In the genomic region with DNA sequence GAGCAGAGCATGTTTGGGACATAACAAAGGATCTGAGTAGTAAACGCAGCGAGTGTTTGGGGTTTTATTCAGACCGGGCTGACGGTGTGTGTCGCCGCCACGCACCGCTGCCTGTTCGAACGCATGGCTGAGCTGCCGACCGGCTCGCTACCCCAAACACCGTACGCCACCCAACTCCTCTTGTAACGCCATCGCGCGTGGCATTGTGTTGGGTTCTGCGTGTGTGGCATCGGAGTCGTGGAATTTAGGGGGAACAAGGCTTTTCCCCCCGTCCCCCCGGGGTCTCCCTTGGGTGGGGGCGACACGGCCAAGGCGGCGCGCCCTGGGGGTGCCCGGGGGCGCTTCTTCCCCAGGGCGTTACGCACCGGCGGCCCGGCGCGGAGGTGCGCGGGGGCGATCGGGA, we compare ENCODE assay signal across 9 cellular contexts. TPM values are rescaled to one million over a fixed set of nuclear protein-coding genes. Genes with fewer than 3 reads are reported as not detected.
DNase-seq lines count a peak whose midpoint lies in the region; TF ChIP-seq lines count a peak whose summit lies in the region.
"Had no signal": no experiment of that assay in that cellular context is flagged by ENCODE, and none has a peak within 500 bp of the region (broad histone marks: within the 10 kb centered on the region; RNA-seq: fewer than 3 reads in every experiment).

No MANE protein-coding gene starts in this region.

- H3K9me3 Mint-ChIP-seq in progenitor cell of endocrine pancreas (ENCODE audit: low read depth): no peaks in the 10 kb centered on the region

- peak overlapping the region; percentile 97 for H3K4me2 ChIP-seq in SU-DHL-6 (ENCODE audit: low read depth, low read length, poor library complexity, severe bottlenecking)

- H3K36me3 Mint-ChIP-seq in progenitor cell of endocrine pancreas (ENCODE audit: insufficient read depth): no peaks in the 10 kb centered on the region

- H3K9me3 ChIP-seq in SU-DHL-6 (ENCODE audit: insufficient read depth, low read length): no peaks in the 10 kb centered on the region

- H3K4me3 ChIP-seq in HFF-Myc (replicated peaks; ENCODE audit: low read depth, low read length): peak overlapping the region; percentile 74
- peak overlapping the region; percentile 72 for H3K4me3 ChIP-seq in SU-DHL-6 (ENCODE audit: insufficient read depth, low read length, poor library complexity, severe bottlenecking)
- H3K4me3 ChIP-seq in fibroblast of villous mesenchyme (ENCODE audit: low read depth, low read length): peak overlapping the region; percentile 71

- H3F3A ChIP-seq in SU-DHL-6 (ENCODE audit: insufficient read depth): peaks cover 8% of the 10 kb centered on the region

- H3K27me3 ChIP-seq in SU-DHL-6 (ENCODE audit: low read length): 0 out of 2 replicates have a peak, but pooled peaks cover 3% of the 10 kb centered on the region

- DNase-seq in NCI-H2107 treated with DMSO at 0.1 percent for 48 hours (lab: John Stamatoyannopoulos, UW; ENCODE audit: unreplicated experiment) (peak; percentile 22), NCI-H2107 (lab: John Stamatoyannopoulos, UW) (no peak), HFF-Myc (ENCODE audit: extremely low read depth, low read depth) (no peak), fibroblast of villous mesenchyme (ENCODE audit: low read depth) (no peak), progenitor cell of endocrine pancreas (ENCODE audit: low spot score, unreplicated experiment) (no peak), erythroblast (lab: John Stamatoyannopoulos, UW) (no peak), NOMO-1 treated with dmso at 0.1 percent for 144 hours (lab: John Stamatoyannopoulos, UW; ENCODE audit: unreplicated experiment) (no peak)
- DNase-seq: DND-41 had no signal

- no peaks in the 10 kb centered on the region for H4K20me1 ChIP-seq in SU-DHL-6 (ENCODE audit: low read depth, low read length)

- H3K4me1 Mint-ChIP-seq in progenitor cell of endocrine pancreas (ENCODE audit: low read depth): peaks cover 39% of the 10 kb centered on the region

- H3K27me3 Mint-ChIP-seq in progenitor cell of endocrine pancreas: peaks cover 75% of the 10 kb centered on the region

- H3K27ac ChIP-seq in SU-DHL-6 (ENCODE audit: low read depth, low read length): no peak overlapping the region

- peak overlapping the region; percentile 87 for H2AFZ ChIP-seq in SU-DHL-6 (ENCODE audit: low read depth, low read length, severe bottlenecking)

- H3K9ac ChIP-seq in SU-DHL-6 (ENCODE audit: low read length): peak overlapping the region; percentile 74

- H3K79me2 ChIP-seq in SU-DHL-6 (ENCODE audit: insufficient read depth, low read length): no peaks in the 10 kb centered on the region

- TF ChIP-seq POLR2A in erythroblast (IDR thresholded peaks at IDR 0.05; ENCODE audit: low read length): no peak

- H3K4me3 Mint-ChIP-seq in progenitor cell of endocrine pancreas (ENCODE audit: low read depth): peak overlapping the region; percentile 72

- H3K36me3 ChIP-seq in SU-DHL-6 (ENCODE audit: low read length): no peaks in the 10 kb centered on the region

- H3K9me2 ChIP-seq in SU-DHL-6 (replicated peaks; ENCODE audit: insufficient read depth, low read length): no peaks in the 10 kb centered on the region

- TF ChIP-seq CTCF in HFF-Myc (IDR thresholded peaks at IDR 0.05; ENCODE audit: low read depth, low read length, missing control alignments) (no peak), SU-DHL-6 (IDR thresholded peaks at IDR 0.05; ENCODE audit: insufficient read depth, low read length, poor library complexity, severe bottlenecking) (no peak), fibroblast of villous mesenchyme (IDR thresholded peaks at IDR 0.05; ENCODE audit: insufficient read depth, low read depth, low read length) (no peak), progenitor cell of endocrine pancreas (IDR thresholded peaks at IDR 0.05; ENCODE audit: unreplicated experiment) (no peak)

- no peak overlapping the region for H3K27ac Mint-ChIP-seq in progenitor cell of endocrine pancreas

RNA-seq across cellular contexts. Expression of a gene that starts 0.5 kb away (rescaled TPM):
- total RNA-seq in fibroblast of villous mesenchyme: 117 and 120 TPM in 2 replicates
- total RNA-seq in progenitor cell of endocrine pancreas: 6.3 and 14.3 TPM in 2 replicates
